Comparison of ENCODE assay signal across 1 cellular context in the genomic region with DNA sequence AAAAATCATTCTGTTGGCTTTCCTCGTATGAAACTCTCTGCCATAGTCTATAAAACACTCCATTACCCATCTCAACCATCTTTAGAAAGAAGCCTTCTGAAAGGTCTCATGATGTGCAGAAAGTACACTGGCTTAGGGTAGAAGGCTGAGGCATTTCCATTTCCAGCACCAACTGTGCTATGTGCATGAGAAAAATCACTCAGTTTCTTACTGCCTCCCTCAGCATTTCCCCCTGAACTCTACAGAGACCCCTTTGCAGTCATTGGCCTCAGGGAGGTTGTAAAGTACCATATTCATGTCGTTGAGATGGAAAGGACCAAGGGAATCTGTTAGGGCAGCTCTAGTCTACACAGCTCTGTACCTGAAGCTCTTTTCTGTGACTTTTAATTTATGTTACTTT.
TF ChIP-seq lines count a peak whose summit lies in the region.

No MANE protein-coding gene starts in this region.

TF ChIP-seq in HepG2, 621 proteins besides CTCF, POLR2A, EP300 and RAD21:
- 0 out of 2 replicates have a peak, but pooled peaks have one; percentile 5 for TF ChIP-seq FOXO4 (CRISPR knock-in tag; conservative IDR thresholded peaks at IDR 0.05)
- no peak for TF ChIP-seq ZNF333 (CRISPR knock-in tag; IDR thresholded peaks at IDR 0.05; ENCODE audit: borderline replicate concordance)
